ENCODE assay signal across 8 cellular contexts in the genomic region with DNA sequence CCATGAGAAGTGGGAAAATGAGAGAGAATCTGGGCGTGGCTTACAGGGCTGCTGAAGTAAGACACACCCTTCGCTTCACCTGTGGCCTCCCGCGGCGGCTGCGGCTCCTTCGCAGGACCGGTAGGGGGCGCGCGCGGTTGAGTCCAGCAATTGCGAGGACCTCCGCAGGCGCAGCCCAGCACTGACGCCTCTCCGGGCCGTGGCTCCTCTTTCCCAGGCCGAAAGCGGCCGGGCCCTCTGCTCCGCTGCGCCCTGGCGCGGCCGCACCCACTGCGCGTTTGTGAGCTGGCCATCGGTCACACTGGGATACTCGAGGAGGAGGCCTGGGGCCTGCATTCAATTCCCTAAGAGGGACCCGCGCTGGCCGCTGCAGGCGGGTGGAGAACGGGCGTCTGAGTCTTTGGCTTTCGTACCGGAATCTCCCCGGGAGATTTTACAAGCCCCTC. TPM values are rescaled to one million over a fixed set of nuclear protein-coding genes. Genes with fewer than 3 reads are reported as not detected.
A peak's percentile ranks its signal among the peaks of the same experiment; 100 is the strongest.
DNase-seq lines count a peak whose midpoint lies in the region; ATAC-seq and TF ChIP-seq lines count a peak whose summit lies in the region.

A gene (minus strand): TSS at position 215 of the 446 bp plus-strand sequence. CDS start 13,940 bp downstream, outside the sequence.

- no peaks in the 10 kb centered on the region for H3K4me1 ChIP-seq in A673 (ENCODE audit: insufficient read depth, low read length, poor library complexity, severe bottlenecking)
- H3K4me1 ChIP-seq in effector memory CD4-positive, alpha-beta T cell (ENCODE audit: control insufficient read depth, insufficient read depth, low read length, poor library complexity, severe bottlenecking), result no peaks in the 10 kb centered on the region

- DNase-seq in A673 (ENCODE audit: low spot score) (peak; percentile 82), NCI-H69 (lab: John Stamatoyannopoulos, UW) (peak; percentile 93), lung microvascular endothelial cell (ENCODE audit: low read depth in 2 of 2) (peak; percentile 84 to 90)
- DNase-seq in activated CD8-positive, alpha-beta memory T cell treated with anti-CD3 and anti-CD28 coated beads for 24 hours, result peak; percentile 98
- DNase-seq in effector memory CD4-positive, alpha-beta T cell, result peak; percentile 75 to 82 (median 77)
- peak; percentile 79 to 82 (median 81) for DNase-seq in stimulated activated CD4-positive, alpha-beta T cell treated with anti-CD3 and anti-CD28 coated beads, TNF-alpha, amount 100 ng/mL, for 4 hours (ENCODE audit: low read depth in 3 of 3)

- no peaks in the 10 kb centered on the region for H3K27me3 ChIP-seq in A673 (replicated peaks; ENCODE audit: insufficient read depth, low read depth, low read length, poor library complexity)
- H3K27me3 ChIP-seq in effector memory CD4-positive, alpha-beta T cell (replicated peaks; ENCODE audit: control insufficient read depth, insufficient read depth, low read length, poor library complexity, severe bottlenecking), result no peaks in the 10 kb centered on the region

- H3K9me3 ChIP-seq in A673 (ENCODE audit: low read depth, low read length, poor library complexity, severe bottlenecking), result no peaks in the 10 kb centered on the region
- H3K9me3 ChIP-seq in effector memory CD4-positive, alpha-beta T cell (ENCODE audit: control insufficient read depth, low read length), result no peaks in the 10 kb centered on the region

- no TSS peak for BruUV-seq in A673 (replicated peaks; lab: Mats Ljungman, UMichigan)

- ATAC-seq in GM18520 (IDR thresholded peaks at IDR 0.05; ENCODE audit: unreplicated experiment) (peak; percentile 95), HG03095 (IDR thresholded peaks at IDR 0.05; ENCODE audit: unreplicated experiment) (peak; percentile 100)

- intact Hi-C loops in A673 (cut with micrococcal nuclease; ENCODE audit: unreplicated experiment), result loop anchor here (5.0 kb wide), 1 partner anchor 268 kb away; a partner anchor contains a TSS

- H3K27ac ChIP-seq in A673 (ENCODE audit: low read depth, low read length, poor library complexity, severe bottlenecking), result no peak within 1 kb of the TSS
- H3K27ac ChIP-seq in effector memory CD4-positive, alpha-beta T cell (ENCODE audit: insufficient read depth, low read length, poor library complexity, severe bottlenecking), result no peak within 1 kb of the TSS

- POLR2A ChIA-PET in A673 (lab: Charles Lee; ENCODE audit: low non-redundant PET), result no interaction called here

- peak within 1 kb of the TSS; percentile 50 for H3K4me3 ChIP-seq in A673 (ENCODE audit: low read depth, low read length, poor library complexity, severe bottlenecking)
- H3K4me3 ChIP-seq in effector memory CD4-positive, alpha-beta T cell (ENCODE audit: insufficient read depth, low read depth, low read length, poor library complexity, severe bottlenecking), result peak within 1 kb of the TSS; percentile 52

- no peaks in the 10 kb centered on the region for H3K36me3 ChIP-seq in A673 (ENCODE audit: insufficient read depth, low read length, poor library complexity, severe bottlenecking)
- H3K36me3 ChIP-seq in effector memory CD4-positive, alpha-beta T cell (ENCODE audit: control insufficient read depth, insufficient read depth, low read length), result no peaks in the 10 kb centered on the region

- TF ChIP-seq CTCF in A673 (conservative IDR thresholded peaks at IDR 0.05; ENCODE audit: low read depth, low read length), result peak; percentile 98

- CTCF ChIA-PET in A673 (lab: Charles Lee), result no interaction called here

RNA-seq across cellular contexts. Expression of the gene that starts here (rescaled TPM):
- total RNA-seq in A673 (2021) (0.11 TPM in 1 of 2 replicates, not detected in the other), lung microvascular endothelial cell (under 0.01 TPM in 2 replicates)

Comparison
In these comparisons a context has a peak if more than half of its experiments do, and no peak if none do; other contexts are left out.
1. Peak in DNase-seq and H3K4me3 ChIP-seq in A673; RNA of the gene not detected or under 1 TPM.
2. Peak in DNase-seq in lung microvascular endothelial cell; RNA of the gene not detected or under 1 TPM.